25 cellular contexts compared by ENCODE assay signal in genomic region chr6:25973923-25974555, GRCh38. TPM values are rescaled to one million over a fixed set of nuclear protein-coding genes. Genes with fewer than 3 reads are reported as not detected.
"Had no signal": no experiment of that assay in that cellular context is flagged by ENCODE, and none has a peak within 500 bp of the region (broad histone marks: within the 10 kb centered on the region; RNA-seq: fewer than 3 reads in every experiment).

No MANE protein-coding gene starts in this region.

- ATAC-seq: body of pancreas; effector memory CD8-positive, alpha-beta T cell; left cardiac atrium; natural killer cell treated with Interleukin-12 subunit alpha and Interleukin-12 subunit beta and Interleukin-15 and Interleukin-18, amount 100 ng/mL, for 72 hours had no signal

- H3K4me3 Mint-ChIP-seq: activated naive CD8-positive, alpha-beta T cell treated with anti-CD3 and anti-CD28 coated beads, Interleukin-2, amount 10 ng/mL, durations not matched to agents 7 days and 5 days; activated T-helper 1 cell treated with anti-CD3 and anti-CD28 coated beads, Interleukin-12 subunit alpha, Interleukin-12 subunit beta, Interleukin-2, Interleukin-4 antibody, amounts not matched to agents 30 ng/mL and 10 ng/mL and 1 ng/mL, durations not matched to agents 14 hours and 24 hours and 36 hours; effector memory CD8-positive, alpha-beta T cell; natural killer cell treated with Interleukin-12 subunit alpha and Interleukin-12 subunit beta and Interleukin-15 and Interleukin-18, amount 100 ng/mL, for 72 hours had no signal

- H3K27ac ChIP-seq: body of pancreas, sigmoid colon, thyroid gland, WERI-Rb-1 had no signal

- H3K9me3 Mint-ChIP-seq: activated naive CD8-positive, alpha-beta T cell treated with anti-CD3 and anti-CD28 coated beads, Interleukin-2, amount 10 ng/mL, durations not matched to agents 7 days and 5 days; activated T-helper 1 cell treated with anti-CD3 and anti-CD28 coated beads, Interleukin-12 subunit alpha, Interleukin-12 subunit beta, Interleukin-2, Interleukin-4 antibody, amounts not matched to agents 30 ng/mL and 10 ng/mL and 1 ng/mL, durations not matched to agents 14 hours and 24 hours and 36 hours; effector memory CD8-positive, alpha-beta T cell; natural killer cell treated with Interleukin-12 subunit alpha and Interleukin-12 subunit beta and Interleukin-15 and Interleukin-18, amount 100 ng/mL, for 72 hours had no signal

- DNase-seq: activated CD4-positive, alpha-beta T cell treated with anti-CD3 and anti-CD28 coated beads, Interleukin-2, amount 50 U/mL, for 4 hours; activated naive CD4-positive, alpha-beta T cell; activated naive CD8-positive, alpha-beta T cell treated with anti-CD3 and anti-CD28 coated beads, Interleukin-2, amount 10 ng/mL, durations not matched to agents 7 days and 5 days; amygdala; body of pancreas; dermis blood vessel endothelial cell; effector memory CD8-positive, alpha-beta T cell; foreskin melanocyte; glutamatergic neuron; hippocampal formation; left cardiac atrium; sigmoid colon; spleen; stimulated activated CD4-positive, alpha-beta T cell treated with anti-CD3 and anti-CD28 coated beads, Interleukin-4, amount 100 ng/mL, for 4 hours; stimulated activated naive CD4-positive, alpha-beta T cell; SW 1271; thyroid gland; WERI-Rb-1 had no signal

- H3K4me1 ChIP-seq: body of pancreas had no signal

- H3K27me3 ChIP-seq: body of pancreas, sigmoid colon, spleen, thyroid gland had no signal

- H3K4me3 ChIP-seq: body of pancreas, sigmoid colon, spleen, thyroid gland had no signal

- H3K27ac Mint-ChIP-seq: activated naive CD8-positive, alpha-beta T cell treated with anti-CD3 and anti-CD28 coated beads, Interleukin-2, amount 10 ng/mL, durations not matched to agents 7 days and 5 days; activated T-helper 1 cell treated with anti-CD3 and anti-CD28 coated beads, Interleukin-12 subunit alpha, Interleukin-12 subunit beta, Interleukin-2, Interleukin-4 antibody, amounts not matched to agents 30 ng/mL and 10 ng/mL and 1 ng/mL, durations not matched to agents 14 hours and 24 hours and 36 hours; natural killer cell treated with Interleukin-12 subunit alpha and Interleukin-12 subunit beta and Interleukin-15 and Interleukin-18, amount 100 ng/mL, for 72 hours had no signal

- H3K27me3 Mint-ChIP-seq: activated naive CD8-positive, alpha-beta T cell treated with anti-CD3 and anti-CD28 coated beads, Interleukin-2, amount 10 ng/mL, durations not matched to agents 7 days and 5 days; effector memory CD8-positive, alpha-beta T cell; natural killer cell treated with Interleukin-12 subunit alpha and Interleukin-12 subunit beta and Interleukin-15 and Interleukin-18, amount 100 ng/mL, for 72 hours had no signal

- H3K36me3 ChIP-seq: WERI-Rb-1 had no signal

- H3K9me3 ChIP-seq: body of pancreas, sigmoid colon, spleen, thyroid gland had no signal

RNA-seq across cellular contexts. Expression of gene SLC17A2, which starts 43.5 kb away (rescaled TPM):
- total RNA-seq: activated CD8-positive, alpha-beta memory T cell treated with anti-CD3 and anti-CD28 coated beads for 36 hours; activated naive CD8-positive, alpha-beta T cell treated with anti-CD3 and anti-CD28 coated beads, Interleukin-2, amount 10 ng/mL, durations not matched to agents 7 days and 5 days; body of pancreas; cardiac septum; dermis blood vessel endothelial cell; fibroblast of lung; left cardiac atrium; lower leg skin; natural killer cell treated with Interleukin-12 subunit alpha and Interleukin-12 subunit beta and Interleukin-15 and Interleukin-18, amount 100 ng/mL, for 72 hours; sigmoid colon; spleen; subcutaneous adipose tissue; thyroid gland had no signal
- polyA plus RNA-seq: fibroblast of lung, sigmoid colon, spleen had no signal
